Comparison of ENCODE assay signal across 3 cellular contexts in genomic region chr10:24643679-24644209, GRCh38.
TF ChIP-seq lines count a peak whose summit lies in the region.

No MANE protein-coding gene starts in this region.

TF ChIP-seq in A549, 52 proteins besides CTCF, POLR2A, EP300 and RAD21:
- no peak for TF ChIP-seq ESRRA (IDR thresholded peaks at IDR 0.05; ENCODE audit: borderline replicate concordance, low read length)
- TF ChIP-seq POLR2AphosphoS2 (conservative IDR thresholded peaks at IDR 0.05; ENCODE audit: low read length): no peak
- TF ChIP-seq FOSL2 (IDR thresholded peaks at IDR 0.05): no peak
- peak; percentile 38 for TF ChIP-seq FOSL2 (CRISPR knock-in tag; IDR thresholded peaks at IDR 0.05)
- TF ChIP-seq, protein P1, sequence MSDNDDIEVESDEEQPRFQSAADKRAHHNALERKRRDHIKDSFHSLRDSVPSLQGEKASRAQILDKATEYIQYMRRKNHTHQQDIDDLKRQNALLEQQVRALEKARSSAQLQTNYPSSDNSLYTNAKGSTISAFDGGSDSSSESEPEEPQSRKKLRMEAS (IDR thresholded peaks at IDR 0.05): no peak
TF ChIP-seq in A549: peak in this region for 1.

TF ChIP-seq in HEK293, 187 proteins besides CTCF, POLR2A, EP300 and RAD21 (continued from another document and continues in another):
- TF ChIP-seq SCRT1 (tag by site-specific recombination; IDR thresholded peaks at IDR 0.05; ENCODE audit: borderline replicate concordance) (no peak), ZSCAN16 (tag by site-specific recombination; IDR thresholded peaks at IDR 0.05) (no peak), ZBTB17 (tag by site-specific recombination; IDR thresholded peaks at IDR 0.05) (no peak), ZNF248 (tag by site-specific recombination; IDR thresholded peaks at IDR 0.05) (no peak), ZNF692 (tag by site-specific recombination; IDR thresholded peaks at IDR 0.05) (no peak), ZEB2 (tag by site-specific recombination; IDR thresholded peaks at IDR 0.05) (0 out of 2 replicates have a peak, but pooled peaks have one; percentile 55), SP7 (tag by site-specific recombination; IDR thresholded peaks at IDR 0.05) (peak; percentile 37; the same call in 1 of the 2 replicates), ZNF155 (tag by site-specific recombination; IDR thresholded peaks at IDR 0.05) (no peak), ZNF548 (tag by site-specific recombination; IDR thresholded peaks at IDR 0.05) (no peak), ZNF777 (tag by site-specific recombination; IDR thresholded peaks at IDR 0.05; ENCODE audit: borderline replicate concordance) (no peak)
- TF ChIP-seq, protein P2, sequence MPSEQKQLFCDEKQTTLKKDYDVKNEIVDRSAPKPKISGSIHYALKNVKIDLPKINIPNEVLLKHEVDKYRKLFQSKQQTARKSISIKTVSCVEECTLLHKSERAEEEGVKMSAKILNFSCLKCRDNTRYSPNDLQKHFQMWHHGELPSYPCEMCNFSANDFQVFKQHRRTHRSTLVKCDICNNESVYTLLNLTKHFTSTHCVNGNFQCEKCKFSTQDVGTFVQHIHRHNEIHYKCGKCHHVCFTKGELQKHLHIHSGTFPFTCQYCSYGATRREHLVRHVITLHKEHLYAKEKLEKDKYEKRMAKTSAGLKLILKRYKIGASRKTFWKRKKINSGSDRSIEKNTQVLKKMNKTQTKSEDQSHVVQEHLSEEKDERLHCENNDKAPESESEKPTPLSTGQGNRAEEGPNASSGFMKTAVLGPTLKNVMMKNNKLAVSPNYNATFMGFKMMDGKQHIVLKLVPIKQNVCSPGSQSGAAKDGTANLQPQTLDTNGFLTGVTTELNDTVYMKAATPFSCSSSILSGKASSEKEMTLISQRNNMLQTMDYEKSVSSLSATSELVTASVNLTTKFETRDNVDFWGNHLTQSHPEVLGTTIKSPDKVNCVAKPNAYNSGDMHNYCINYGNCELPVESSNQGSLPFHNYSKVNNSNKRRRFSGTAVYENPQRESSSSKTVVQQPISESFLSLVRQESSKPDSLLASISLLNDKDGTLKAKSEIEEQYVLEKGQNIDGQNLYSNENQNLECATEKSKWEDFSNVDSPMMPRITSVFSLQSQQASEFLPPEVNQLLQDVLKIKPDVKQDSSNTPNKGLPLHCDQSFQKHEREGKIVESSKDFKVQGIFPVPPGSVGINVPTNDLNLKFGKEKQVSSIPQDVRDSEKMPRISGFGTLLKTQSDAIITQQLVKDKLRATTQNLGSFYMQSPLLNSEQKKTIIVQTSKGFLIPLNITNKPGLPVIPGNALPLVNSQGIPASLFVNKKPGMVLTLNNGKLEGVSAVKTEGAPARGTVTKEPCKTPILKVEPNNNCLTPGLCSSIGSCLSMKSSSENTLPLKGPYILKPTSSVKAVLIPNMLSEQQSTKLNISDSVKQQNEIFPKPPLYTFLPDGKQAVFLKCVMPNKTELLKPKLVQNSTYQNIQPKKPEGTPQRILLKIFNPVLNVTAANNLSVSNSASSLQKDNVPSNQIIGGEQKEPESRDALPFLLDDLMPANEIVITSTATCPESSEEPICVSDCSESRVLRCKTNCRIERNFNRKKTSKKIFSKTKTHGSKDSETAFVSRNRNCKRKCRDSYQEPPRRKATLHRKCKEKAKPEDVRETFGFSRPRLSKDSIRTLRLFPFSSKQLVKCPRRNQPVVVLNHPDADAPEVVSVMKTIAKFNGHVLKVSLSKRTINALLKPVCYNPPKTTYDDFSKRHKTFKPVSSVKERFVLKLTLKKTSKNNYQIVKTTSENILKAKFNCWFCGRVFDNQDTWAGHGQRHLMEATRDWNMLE (tag by site-specific recombination; conservative IDR thresholded peaks at IDR 0.05; ENCODE audit: low read depth): no peak
- TF ChIP-seq, protein P3, sequence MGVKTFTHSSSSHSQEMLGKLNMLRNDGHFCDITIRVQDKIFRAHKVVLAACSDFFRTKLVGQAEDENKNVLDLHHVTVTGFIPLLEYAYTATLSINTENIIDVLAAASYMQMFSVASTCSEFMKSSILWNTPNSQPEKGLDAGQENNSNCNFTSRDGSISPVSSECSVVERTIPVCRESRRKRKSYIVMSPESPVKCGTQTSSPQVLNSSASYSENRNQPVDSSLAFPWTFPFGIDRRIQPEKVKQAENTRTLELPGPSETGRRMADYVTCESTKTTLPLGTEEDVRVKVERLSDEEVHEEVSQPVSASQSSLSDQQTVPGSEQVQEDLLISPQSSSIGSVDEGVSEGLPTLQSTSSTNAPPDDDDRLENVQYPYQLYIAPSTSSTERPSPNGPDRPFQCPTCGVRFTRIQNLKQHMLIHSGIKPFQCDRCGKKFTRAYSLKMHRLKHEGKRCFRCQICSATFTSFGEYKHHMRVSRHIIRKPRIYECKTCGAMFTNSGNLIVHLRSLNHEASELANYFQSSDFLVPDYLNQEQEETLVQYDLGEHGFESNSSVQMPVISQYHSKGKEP (tag by site-specific recombination; IDR thresholded peaks at IDR 0.05): no peak
- TF ChIP-seq, protein P4, sequence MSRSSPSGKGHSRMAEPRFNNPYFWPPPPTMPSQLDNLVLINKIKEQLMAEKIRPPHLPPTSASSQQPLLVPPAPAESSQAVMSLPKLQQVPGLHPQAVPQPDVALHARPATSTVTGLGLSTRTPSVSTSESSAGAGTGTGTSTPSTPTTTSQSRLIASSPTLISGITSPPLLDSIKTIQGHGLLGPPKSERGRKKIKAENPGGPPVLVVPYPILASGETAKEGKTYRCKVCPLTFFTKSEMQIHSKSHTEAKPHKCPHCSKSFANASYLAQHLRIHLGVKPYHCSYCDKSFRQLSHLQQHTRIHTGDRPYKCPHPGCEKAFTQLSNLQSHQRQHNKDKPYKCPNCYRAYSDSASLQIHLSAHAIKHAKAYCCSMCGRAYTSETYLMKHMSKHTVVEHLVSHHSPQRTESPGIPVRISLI (tag by site-specific recombination; IDR thresholded peaks at IDR 0.05): no peak
- TF ChIP-seq, protein P5, sequence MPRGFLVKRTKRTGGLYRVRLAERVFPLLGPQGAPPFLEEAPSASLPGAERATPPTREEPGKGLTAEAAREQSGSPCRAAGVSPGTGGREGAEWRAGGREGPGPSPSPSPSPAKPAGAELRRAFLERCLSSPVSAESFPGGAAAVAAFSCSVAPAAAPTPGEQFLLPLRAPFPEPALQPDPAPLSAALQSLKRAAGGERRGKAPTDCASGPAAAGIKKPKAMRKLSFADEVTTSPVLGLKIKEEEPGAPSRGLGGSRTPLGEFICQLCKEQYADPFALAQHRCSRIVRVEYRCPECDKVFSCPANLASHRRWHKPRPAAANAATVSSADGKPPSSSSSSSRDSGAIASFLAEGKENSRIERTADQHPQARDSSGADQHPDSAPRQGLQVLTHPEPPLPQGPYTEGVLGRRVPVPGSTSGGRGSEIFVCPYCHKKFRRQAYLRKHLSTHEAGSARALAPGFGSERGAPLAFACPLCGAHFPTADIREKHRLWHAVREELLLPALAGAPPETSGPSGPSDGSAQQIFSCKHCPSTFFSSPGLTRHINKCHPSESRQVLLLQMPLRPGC (tag by site-specific recombination; IDR thresholded peaks at IDR 0.05): no peak

TF ChIP-seq in HepG2, 621 proteins besides CTCF, POLR2A, EP300 and RAD21:
- TF ChIP-seq, protein P6, sequence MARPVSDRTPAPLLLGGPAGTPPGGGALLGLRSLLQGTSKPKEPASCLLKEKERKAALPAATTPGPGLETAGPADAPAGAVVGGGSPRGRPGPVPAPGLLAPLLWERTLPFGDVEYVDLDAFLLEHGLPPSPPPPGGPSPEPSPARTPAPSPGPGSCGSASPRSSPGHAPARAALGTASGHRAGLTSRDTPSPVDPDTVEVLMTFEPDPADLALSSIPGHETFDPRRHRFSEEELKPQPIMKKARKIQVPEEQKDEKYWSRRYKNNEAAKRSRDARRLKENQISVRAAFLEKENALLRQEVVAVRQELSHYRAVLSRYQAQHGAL (CRISPR knock-in tag; IDR thresholded peaks at IDR 0.05; ENCODE audit: not compliant biosample characterization): no peak
- TF ChIP-seq FOSL2 (CRISPR knock-in tag; IDR thresholded peaks at IDR 0.05): peak; percentile 77
